In the genomic region with DNA sequence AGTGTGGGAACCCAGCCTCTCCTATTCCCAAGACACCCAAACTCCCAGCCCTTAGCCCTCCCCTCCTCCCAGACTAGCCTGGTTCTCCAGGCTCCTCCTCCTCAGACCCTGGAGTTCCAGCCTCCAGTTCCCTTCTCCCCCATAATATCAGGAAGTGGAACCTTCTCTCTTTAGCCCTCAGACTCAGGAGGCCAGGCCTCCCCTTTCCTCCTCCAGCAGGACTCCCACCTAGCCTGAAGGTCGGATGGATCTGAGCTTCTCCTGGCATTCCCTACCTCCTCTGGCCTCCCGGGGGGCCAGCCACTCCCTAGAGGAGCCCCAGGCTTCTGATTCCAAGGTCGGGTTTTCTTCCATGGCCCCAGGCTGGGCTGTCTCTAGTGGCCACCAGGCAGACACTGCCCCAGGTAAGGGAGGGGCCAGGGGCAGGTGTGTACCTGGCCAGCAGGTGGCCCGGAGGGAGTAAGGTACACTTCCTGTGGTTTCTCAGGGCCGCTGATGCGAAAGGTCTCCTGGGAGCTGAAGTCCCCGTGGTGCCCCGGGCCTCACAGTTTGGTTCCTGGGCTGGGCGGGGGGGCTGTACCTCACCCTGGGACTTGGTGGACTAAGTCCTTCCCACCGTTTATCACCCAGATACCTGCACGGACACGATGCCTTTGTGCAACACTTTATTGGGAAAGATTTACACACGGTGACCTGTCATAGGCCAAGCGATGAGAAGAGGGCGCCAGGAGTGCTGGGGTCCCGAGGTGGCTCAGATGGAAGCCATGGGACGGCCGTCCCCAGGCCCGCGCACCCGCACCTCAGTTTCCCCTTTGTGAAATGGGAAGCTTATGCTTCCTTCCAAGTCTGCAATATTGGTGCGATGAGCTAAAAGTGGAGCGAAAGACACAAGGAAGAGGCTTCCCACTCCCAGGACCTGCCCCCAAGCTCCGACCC, we compare ENCODE assay signal across 1 cellular context.
TF ChIP-seq lines count a peak whose summit lies in the region.

A gene with protein sequence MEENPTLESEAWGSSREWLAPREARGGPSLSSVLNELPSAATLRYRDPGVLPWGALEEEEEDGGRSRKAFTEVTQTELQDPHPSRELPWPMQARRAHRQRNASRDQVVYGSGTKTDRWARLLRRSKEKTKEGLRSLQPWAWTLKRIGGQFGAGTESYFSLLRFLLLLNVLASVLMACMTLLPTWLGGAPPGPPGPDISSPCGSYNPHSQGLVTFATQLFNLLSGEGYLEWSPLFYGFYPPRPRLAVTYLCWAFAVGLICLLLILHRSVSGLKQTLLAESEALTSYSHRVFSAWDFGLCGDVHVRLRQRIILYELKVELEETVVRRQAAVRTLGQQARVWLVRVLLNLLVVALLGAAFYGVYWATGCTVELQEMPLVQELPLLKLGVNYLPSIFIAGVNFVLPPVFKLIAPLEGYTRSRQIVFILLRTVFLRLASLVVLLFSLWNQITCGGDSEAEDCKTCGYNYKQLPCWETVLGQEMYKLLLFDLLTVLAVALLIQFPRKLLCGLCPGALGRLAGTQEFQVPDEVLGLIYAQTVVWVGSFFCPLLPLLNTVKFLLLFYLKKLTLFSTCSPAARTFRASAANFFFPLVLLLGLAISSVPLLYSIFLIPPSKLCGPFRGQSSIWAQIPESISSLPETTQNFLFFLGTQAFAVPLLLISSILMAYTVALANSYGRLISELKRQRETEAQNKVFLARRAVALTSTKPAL (minus strand): TSS at position 397 of the 936 bp plus-strand sequence. CDS start 43 bp downstream, at position 354.

TF ChIP-seq in K562, 482 proteins besides CTCF, POLR2A, EP300 and RAD21:
- no peak for TF ChIP-seq ZBTB8A (IDR thresholded peaks at IDR 0.05; ENCODE audit: partially characterized antibody)
- peak; percentile 35 for TF ChIP-seq MYNN (IDR thresholded peaks at IDR 0.05)
- no peak for TF ChIP-seq MYNN (CRISPR knock-in tag; IDR thresholded peaks at IDR 0.05)
- peak; percentile 97 for TF ChIP-seq ZEB2 (IDR thresholded peaks at IDR 0.05)
- no peak for TF ChIP-seq ZNF583 (CRISPR knock-in tag; IDR thresholded peaks at IDR 0.05)
- peak; percentile 59; the same call in 1 of the 2 replicates for TF ChIP-seq SUPT5H (IDR thresholded peaks at IDR 0.05)
- TF ChIP-seq, protein P1, sequence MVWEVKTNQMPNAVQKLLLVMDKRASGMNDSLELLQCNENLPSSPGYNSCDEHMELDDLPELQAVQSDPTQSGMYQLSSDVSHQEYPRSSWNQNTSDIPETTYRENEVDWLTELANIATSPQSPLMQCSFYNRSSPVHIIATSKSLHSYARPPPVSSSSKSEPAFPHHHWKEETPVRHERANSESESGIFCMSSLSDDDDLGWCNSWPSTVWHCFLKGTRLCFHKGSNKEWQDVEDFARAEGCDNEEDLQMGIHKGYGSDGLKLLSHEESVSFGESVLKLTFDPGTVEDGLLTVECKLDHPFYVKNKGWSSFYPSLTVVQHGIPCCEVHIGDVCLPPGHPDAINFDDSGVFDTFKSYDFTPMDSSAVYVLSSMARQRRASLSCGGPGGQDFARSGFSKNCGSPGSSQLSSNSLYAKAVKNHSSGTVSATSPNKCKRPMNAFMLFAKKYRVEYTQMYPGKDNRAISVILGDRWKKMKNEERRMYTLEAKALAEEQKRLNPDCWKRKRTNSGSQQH (CRISPR knock-in tag; IDR thresholded peaks at IDR 0.05): 0 out of 2 replicates have a peak, but pooled peaks have one; percentile 26
- TF ChIP-seq, protein P2, sequence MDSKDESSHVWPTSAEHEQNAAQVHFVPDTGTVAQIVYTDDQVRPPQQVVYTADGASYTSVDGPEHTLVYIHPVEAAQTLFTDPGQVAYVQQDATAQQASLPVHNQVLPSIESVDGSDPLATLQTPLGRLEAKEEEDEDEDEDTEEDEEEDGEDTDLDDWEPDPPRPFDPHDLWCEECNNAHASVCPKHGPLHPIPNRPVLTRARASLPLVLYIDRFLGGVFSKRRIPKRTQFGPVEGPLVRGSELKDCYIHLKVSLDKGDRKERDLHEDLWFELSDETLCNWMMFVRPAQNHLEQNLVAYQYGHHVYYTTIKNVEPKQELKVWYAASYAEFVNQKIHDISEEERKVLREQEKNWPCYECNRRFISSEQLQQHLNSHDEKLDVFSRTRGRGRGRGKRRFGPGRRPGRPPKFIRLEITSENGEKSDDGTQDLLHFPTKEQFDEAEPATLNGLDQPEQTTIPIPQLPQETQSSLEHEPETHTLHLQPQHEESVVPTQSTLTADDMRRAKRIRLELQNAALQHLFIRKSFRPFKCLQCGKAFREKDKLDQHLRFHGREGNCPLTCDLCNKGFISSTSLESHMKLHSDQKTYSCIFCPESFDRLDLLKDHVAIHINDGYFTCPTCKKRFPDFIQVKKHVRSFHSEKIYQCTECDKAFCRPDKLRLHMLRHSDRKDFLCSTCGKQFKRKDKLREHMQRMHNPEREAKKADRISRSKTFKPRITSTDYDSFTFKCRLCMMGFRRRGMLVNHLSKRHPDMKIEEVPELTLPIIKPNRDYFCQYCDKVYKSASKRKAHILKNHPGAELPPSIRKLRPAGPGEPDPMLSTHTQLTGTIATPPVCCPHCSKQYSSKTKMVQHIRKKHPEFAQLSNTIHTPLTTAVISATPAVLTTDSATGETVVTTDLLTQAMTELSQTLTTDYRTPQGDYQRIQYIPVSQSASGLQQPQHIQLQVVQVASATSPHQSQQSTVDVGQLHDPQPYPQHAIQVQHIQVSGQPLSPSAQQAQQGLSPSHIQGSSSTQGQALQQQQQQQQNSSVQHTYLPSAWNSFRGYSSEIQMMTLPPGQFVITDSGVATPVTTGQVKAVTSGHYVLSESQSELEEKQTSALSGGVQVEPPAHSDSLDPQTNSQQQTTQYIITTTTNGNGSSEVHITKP (IDR thresholded peaks at IDR 0.05; ENCODE audit: partially characterized antibody): peak; percentile 60
- peak; percentile 60 for TF ChIP-seq POLR2AphosphoS2 (IDR thresholded peaks at IDR 0.05; ENCODE audit: low read length)
- 0 out of 2 replicates have a peak, but pooled peaks have one; percentile 12 for TF ChIP-seq ELF1 (tag; IDR thresholded peaks at IDR 0.05)
- peak; percentile 50; the same call in 1 of the 2 replicates for TF ChIP-seq POLR2G (IDR thresholded peaks at IDR 0.05; ENCODE audit: low read depth, low read length)
- TF ChIP-seq ZSCAN29 (IDR thresholded peaks at IDR 0.05): no peak
- TF ChIP-seq HCFC1 (IDR thresholded peaks at IDR 0.05; ENCODE audit: low read depth, low read length): peak; percentile 15; the same call in 1 of the 2 replicates
- TF ChIP-seq NR2C1 (IDR thresholded peaks at IDR 0.05): no peak
- TF ChIP-seq NR2C1 (tag; IDR thresholded peaks at IDR 0.05): 0 out of 2 replicates have a peak, but pooled peaks have one; percentile 13
- TF ChIP-seq, protein P3, sequence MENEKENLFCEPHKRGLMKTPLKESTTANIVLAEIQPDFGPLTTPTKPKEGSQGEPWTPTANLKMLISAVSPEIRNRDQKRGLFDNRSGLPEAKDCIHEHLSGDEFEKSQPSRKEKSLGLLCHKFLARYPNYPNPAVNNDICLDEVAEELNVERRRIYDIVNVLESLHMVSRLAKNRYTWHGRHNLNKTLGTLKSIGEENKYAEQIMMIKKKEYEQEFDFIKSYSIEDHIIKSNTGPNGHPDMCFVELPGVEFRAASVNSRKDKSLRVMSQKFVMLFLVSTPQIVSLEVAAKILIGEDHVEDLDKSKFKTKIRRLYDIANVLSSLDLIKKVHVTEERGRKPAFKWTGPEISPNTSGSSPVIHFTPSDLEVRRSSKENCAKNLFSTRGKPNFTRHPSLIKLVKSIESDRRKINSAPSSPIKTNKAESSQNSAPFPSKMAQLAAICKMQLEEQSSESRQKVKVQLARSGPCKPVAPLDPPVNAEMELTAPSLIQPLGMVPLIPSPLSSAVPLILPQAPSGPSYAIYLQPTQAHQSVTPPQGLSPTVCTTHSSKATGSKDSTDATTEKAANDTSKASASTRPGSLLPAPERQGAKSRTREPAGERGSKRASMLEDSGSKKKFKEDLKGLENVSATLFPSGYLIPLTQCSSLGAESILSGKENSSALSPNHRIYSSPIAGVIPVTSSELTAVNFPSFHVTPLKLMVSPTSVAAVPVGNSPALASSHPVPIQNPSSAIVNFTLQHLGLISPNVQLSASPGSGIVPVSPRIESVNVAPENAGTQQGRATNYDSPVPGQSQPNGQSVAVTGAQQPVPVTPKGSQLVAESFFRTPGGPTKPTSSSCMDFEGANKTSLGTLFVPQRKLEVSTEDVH (IDR thresholded peaks at IDR 0.05; ENCODE audit: low read depth, partially characterized antibody): peak; percentile 40
- TF ChIP-seq, protein P4, sequence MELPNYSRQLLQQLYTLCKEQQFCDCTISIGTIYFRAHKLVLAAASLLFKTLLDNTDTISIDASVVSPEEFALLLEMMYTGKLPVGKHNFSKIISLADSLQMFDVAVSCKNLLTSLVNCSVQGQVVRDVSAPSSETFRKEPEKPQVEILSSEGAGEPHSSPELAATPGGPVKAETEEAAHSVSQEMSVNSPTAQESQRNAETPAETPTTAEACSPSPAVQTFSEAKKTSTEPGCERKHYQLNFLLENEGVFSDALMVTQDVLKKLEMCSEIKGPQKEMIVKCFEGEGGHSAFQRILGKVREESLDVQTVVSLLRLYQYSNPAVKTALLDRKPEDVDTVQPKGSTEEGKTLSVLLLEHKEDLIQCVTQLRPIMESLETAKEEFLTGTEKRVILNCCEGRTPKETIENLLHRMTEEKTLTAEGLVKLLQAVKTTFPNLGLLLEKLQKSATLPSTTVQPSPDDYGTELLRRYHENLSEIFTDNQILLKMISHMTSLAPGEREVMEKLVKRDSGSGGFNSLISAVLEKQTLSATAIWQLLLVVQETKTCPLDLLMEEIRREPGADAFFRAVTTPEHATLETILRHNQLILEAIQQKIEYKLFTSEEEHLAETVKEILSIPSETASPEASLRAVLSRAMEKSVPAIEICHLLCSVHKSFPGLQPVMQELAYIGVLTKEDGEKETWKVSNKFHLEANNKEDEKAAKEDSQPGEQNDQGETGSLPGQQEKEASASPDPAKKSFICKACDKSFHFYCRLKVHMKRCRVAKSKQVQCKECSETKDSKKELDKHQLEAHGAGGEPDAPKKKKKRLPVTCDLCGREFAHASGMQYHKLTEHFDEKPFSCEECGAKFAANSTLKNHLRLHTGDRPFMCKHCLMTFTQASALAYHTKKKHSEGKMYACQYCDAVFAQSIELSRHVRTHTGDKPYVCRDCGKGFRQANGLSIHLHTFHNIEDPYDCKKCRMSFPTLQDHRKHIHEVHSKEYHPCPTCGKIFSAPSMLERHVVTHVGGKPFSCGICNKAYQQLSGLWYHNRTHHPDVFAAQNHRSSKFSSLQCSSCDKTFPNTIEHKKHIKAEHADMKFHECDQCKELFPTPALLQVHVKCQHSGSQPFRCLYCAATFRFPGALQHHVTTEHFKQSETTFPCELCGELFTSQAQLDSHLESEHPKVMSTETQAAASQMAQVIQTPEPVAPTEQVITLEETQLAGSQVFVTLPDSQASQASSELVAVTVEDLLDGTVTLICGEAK (IDR thresholded peaks at IDR 0.05): 0 out of 2 replicates have a peak, but pooled peaks have one; percentile 59
- TF ChIP-seq, protein P4 (CRISPR knock-in tag; IDR thresholded peaks at IDR 0.05): no peak
- TF ChIP-seq CCNT2 (IDR thresholded peaks at IDR 0.05; ENCODE audit: borderline replicate concordance, extremely low read depth, insufficient read length, low read depth, low read length): peak; percentile 28
- peak; percentile 82 for TF ChIP-seq CTBP1 (IDR thresholded peaks at IDR 0.05; ENCODE audit: borderline replicate concordance)
- no peak for TF ChIP-seq ZNF444 (CRISPR knock-in tag; IDR thresholded peaks at IDR 0.05)
- no peak for TF ChIP-seq ZNF311 (CRISPR knock-in tag; IDR thresholded peaks at IDR 0.05)
- 0 out of 2 replicates have a peak, but pooled peaks have one; percentile 39 for TF ChIP-seq GABPA (tag; conservative IDR thresholded peaks at IDR 0.05; ENCODE audit: low read depth)
- TF ChIP-seq, protein P5, sequence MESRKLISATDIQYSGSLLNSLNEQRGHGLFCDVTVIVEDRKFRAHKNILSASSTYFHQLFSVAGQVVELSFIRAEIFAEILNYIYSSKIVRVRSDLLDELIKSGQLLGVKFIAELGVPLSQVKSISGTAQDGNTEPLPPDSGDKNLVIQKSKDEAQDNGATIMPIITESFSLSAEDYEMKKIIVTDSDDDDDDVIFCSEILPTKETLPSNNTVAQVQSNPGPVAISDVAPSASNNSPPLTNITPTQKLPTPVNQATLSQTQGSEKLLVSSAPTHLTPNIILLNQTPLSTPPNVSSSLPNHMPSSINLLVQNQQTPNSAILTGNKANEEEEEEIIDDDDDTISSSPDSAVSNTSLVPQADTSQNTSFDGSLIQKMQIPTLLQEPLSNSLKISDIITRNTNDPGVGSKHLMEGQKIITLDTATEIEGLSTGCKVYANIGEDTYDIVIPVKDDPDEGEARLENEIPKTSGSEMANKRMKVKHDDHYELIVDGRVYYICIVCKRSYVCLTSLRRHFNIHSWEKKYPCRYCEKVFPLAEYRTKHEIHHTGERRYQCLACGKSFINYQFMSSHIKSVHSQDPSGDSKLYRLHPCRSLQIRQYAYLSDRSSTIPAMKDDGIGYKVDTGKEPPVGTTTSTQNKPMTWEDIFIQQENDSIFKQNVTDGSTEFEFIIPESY (CRISPR knock-in tag; IDR thresholded peaks at IDR 0.05): 0 out of 2 replicates have a peak, but pooled peaks have one; percentile 18
- TF ChIP-seq POLR2B (IDR thresholded peaks at IDR 0.05; ENCODE audit: low read depth, partially characterized antibody): peak; percentile 48
- TF ChIP-seq NEUROD1 (IDR thresholded peaks at IDR 0.05; ENCODE audit: borderline replicate concordance, low read depth, low read length, partially characterized antibody): peak; percentile 14
